In the genomic region with DNA sequence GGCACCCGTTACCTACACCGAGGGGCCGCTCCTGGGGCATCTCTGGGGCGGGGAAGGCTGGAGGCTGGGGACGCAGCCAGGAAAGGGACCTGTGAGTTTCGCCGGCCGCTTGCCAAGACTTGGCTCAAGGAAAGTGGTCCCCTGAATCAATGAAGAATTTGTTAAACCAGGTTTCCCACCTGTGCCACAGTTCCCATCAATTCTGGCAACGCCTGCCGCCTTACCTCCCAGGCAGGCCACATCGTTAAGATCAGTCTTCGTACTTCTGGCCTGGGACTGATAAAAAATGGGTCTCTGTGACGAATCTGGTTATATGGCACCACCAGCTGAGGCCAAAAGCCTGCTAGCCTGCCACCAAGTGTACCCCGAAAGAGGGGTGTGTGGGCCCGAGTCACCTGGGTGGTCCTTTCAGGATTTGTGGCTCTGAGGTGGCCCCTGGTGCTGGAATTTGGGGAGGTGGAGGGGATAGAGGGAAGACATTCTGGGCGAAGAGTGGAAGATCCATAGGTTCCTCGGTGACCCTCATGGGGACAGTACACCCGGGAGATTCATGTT, we compare ENCODE assay signal across 1 cellular context.
A peak's percentile ranks its signal among the peaks of the same experiment; 100 is the strongest.
TF ChIP-seq lines count a peak whose summit lies in the region.

No MANE protein-coding gene starts in this region.

TF ChIP-seq in HepG2, 621 proteins besides CTCF, POLR2A, EP300 and RAD21 (continued from another document and continues in another):
- TF ChIP-seq, protein P1, sequence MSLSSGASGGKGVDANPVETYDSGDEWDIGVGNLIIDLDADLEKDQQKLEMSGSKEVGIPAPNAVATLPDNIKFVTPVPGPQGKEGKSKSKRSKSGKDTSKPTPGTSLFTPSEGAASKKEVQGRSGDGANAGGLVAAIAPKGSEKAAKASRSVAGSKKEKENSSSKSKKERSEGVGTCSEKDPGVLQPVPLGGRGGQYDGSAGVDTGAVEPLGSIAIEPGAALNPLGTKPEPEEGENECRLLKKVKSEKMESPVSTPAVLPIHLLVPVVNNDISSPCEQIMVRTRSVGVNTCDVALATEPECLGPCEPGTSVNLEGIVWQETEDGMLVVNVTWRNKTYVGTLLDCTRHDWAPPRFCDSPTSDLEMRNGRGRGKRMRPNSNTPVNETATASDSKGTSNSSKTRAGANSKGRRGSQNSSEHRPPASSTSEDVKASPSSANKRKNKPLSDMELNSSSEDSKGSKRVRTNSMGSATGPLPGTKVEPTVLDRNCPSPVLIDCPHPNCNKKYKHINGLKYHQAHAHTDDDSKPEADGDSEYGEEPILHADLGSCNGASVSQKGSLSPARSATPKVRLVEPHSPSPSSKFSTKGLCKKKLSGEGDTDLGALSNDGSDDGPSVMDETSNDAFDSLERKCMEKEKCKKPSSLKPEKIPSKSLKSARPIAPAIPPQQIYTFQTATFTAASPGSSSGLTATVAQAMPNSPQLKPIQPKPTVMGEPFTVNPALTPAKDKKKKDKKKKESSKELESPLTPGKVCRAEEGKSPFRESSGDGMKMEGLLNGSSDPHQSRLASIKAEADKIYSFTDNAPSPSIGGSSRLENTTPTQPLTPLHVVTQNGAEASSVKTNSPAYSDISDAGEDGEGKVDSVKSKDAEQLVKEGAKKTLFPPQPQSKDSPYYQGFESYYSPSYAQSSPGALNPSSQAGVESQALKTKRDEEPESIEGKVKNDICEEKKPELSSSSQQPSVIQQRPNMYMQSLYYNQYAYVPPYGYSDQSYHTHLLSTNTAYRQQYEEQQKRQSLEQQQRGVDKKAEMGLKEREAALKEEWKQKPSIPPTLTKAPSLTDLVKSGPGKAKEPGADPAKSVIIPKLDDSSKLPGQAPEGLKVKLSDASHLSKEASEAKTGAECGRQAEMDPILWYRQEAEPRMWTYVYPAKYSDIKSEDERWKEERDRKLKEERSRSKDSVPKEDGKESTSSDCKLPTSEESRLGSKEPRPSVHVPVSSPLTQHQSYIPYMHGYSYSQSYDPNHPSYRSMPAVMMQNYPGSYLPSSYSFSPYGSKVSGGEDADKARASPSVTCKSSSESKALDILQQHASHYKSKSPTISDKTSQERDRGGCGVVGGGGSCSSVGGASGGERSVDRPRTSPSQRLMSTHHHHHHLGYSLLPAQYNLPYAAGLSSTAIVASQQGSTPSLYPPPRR (CRISPR knock-in tag; IDR thresholded peaks at IDR 0.05; ENCODE audit: borderline replicate concordance): no peak
- TF ChIP-seq ONECUT2 (CRISPR knock-in tag; IDR thresholded peaks at IDR 0.05) (no peak), MBNL3 (CRISPR knock-in tag; conservative IDR thresholded peaks at IDR 0.05) (no peak), HMG20B (CRISPR knock-in tag; conservative IDR thresholded peaks at IDR 0.05) (no peak), SMARCE1 (IDR thresholded peaks at IDR 0.05; ENCODE audit: borderline replicate concordance) (no peak), MYNN (CRISPR knock-in tag; IDR thresholded peaks at IDR 0.05; ENCODE audit: low read depth) (no peak), MTA3 (CRISPR knock-in tag; IDR thresholded peaks at IDR 0.05) (no peak), ZNF543 (CRISPR knock-in tag; IDR thresholded peaks at IDR 0.05) (no peak), PHF21A (CRISPR knock-in tag; IDR thresholded peaks at IDR 0.05) (no peak), MAFF (IDR thresholded peaks at IDR 0.05; ENCODE audit: low read depth, low read length) (no peak), ZNF431 (CRISPR knock-in tag; IDR thresholded peaks at IDR 0.05; ENCODE audit: borderline replicate concordance, low read depth) (0 out of 2 replicates have a peak, but pooled peaks have one; percentile 12), ZBTB34 (CRISPR knock-in tag; IDR thresholded peaks at IDR 0.05) (no peak), POLR2G (IDR thresholded peaks at IDR 0.05; ENCODE audit: low read depth, low read length) (no peak), ZNF10 (CRISPR knock-in tag; IDR thresholded peaks at IDR 0.05; ENCODE audit: borderline replicate concordance, low read depth) (no peak), ZBTB3 (CRISPR knock-in tag; IDR thresholded peaks at IDR 0.05; ENCODE audit: borderline replicate concordance, low read depth) (no peak), ZNF598 (CRISPR knock-in tag; IDR thresholded peaks at IDR 0.05; ENCODE audit: borderline replicate concordance) (no peak; the same call in 1 of the 2 replicates), ZHX1 (CRISPR knock-in tag; IDR thresholded peaks at IDR 0.05; ENCODE audit: low read depth) (0 out of 2 replicates have a peak, but pooled peaks have one; percentile 37), RFXAP (CRISPR knock-in tag; IDR thresholded peaks at IDR 0.05; ENCODE audit: borderline replicate concordance) (no peak), ZNF850 (CRISPR knock-in tag; conservative IDR thresholded peaks at IDR 0.05) (no peak), HNRNPL (IDR thresholded peaks at IDR 0.05; ENCODE audit: low read depth, low read length) (no peak), NFIB (CRISPR knock-in tag; IDR thresholded peaks at IDR 0.05; ENCODE audit: borderline replicate concordance) (no peak), PATZ1 (CRISPR knock-in tag; IDR thresholded peaks at IDR 0.05) (no peak), TGIF2 (CRISPR knock-in tag; IDR thresholded peaks at IDR 0.05) (no peak), ZBTB7B (CRISPR knock-in tag; IDR thresholded peaks at IDR 0.05) (no peak), ZNF34 (CRISPR knock-in tag; IDR thresholded peaks at IDR 0.05; ENCODE audit: borderline replicate concordance) (no peak), ZBED4 (CRISPR knock-in tag; IDR thresholded peaks at IDR 0.05; ENCODE audit: borderline replicate concordance) (no peak), SMAD1 (CRISPR knock-in tag; IDR thresholded peaks at IDR 0.05; ENCODE audit: borderline replicate concordance, low read depth) (peak; percentile 41; the same call in 1 of the 2 replicates), TFAP4 (IDR thresholded peaks at IDR 0.05; ENCODE audit: borderline replicate concordance, low read depth) (no peak), FOXA1 (IDR thresholded peaks at IDR 0.05) (no peak), FOXA1 (CRISPR knock-in tag; IDR thresholded peaks at IDR 0.05) (no peak), SNAPC2 (CRISPR knock-in tag; IDR thresholded peaks at IDR 0.05) (0 out of 2 replicates have a peak, but pooled peaks have one; percentile 82), ZKSCAN5 (CRISPR knock-in tag; IDR thresholded peaks at IDR 0.05) (no peak), MATR3 (CRISPR knock-in tag; IDR thresholded peaks at IDR 0.05) (no peak), SRSF1 (optimal IDR thresholded peaks at IDR 0.05; ENCODE audit: low read depth, low read length) (no peak), ZNF652 (CRISPR knock-in tag; IDR thresholded peaks at IDR 0.05; ENCODE audit: borderline replicate concordance, low read depth) (no peak)
- TF ChIP-seq, protein P2, sequence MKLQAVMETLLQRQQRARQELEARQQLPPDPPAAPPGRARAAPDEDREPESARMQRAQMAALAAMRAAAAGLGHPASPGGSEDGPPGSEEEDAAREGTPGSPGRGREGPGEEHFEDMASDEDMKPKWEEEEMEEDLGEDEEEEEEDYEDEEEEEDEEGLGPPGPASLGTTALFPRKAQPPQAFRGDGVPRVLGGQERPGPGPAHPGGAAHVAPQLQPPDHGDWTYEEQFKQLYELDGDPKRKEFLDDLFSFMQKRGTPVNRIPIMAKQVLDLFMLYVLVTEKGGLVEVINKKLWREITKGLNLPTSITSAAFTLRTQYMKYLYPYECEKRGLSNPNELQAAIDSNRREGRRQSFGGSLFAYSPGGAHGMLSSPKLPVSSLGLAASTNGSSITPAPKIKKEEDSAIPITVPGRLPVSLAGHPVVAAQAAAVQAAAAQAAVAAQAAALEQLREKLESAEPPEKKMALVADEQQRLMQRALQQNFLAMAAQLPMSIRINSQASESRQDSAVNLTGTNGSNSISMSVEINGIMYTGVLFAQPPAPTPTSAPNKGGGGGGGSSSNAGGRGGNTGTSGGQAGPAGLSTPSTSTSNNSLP (IDR thresholded peaks at IDR 0.05; ENCODE audit: low read depth, low read length): no peak
- TF ChIP-seq, protein P3, sequence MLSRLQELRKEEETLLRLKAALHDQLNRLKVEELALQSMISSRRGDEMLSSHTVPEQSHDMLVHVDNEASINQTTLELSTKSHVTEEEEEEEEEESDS (CRISPR knock-in tag; IDR thresholded peaks at IDR 0.05; ENCODE audit: borderline replicate concordance): no peak
- TF ChIP-seq, protein P4, sequence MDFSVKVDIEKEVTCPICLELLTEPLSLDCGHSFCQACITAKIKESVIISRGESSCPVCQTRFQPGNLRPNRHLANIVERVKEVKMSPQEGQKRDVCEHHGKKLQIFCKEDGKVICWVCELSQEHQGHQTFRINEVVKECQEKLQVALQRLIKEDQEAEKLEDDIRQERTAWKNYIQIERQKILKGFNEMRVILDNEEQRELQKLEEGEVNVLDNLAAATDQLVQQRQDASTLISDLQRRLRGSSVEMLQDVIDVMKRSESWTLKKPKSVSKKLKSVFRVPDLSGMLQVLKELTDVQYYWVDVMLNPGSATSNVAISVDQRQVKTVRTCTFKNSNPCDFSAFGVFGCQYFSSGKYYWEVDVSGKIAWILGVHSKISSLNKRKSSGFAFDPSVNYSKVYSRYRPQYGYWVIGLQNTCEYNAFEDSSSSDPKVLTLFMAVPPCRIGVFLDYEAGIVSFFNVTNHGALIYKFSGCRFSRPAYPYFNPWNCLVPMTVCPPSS (IDR thresholded peaks at IDR 0.05): no peak
- TF ChIP-seq, protein P5, sequence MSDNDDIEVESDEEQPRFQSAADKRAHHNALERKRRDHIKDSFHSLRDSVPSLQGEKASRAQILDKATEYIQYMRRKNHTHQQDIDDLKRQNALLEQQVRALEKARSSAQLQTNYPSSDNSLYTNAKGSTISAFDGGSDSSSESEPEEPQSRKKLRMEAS (IDR thresholded peaks at IDR 0.05): no peak
